Comparison of ENCODE assay signal across 1 cellular context in genomic region chr3:149663966-149664365, GRCh38.
TF ChIP-seq lines count a peak whose summit lies in the region.

No MANE protein-coding gene starts in this region.

TF ChIP-seq in SK-N-SH, 30 proteins besides CTCF, POLR2A, EP300 and RAD21:
- TF ChIP-seq TCF12 (IDR thresholded peaks at IDR 0.05): no peak
- no peak for TF ChIP-seq NFIC (IDR thresholded peaks at IDR 0.05; ENCODE audit: borderline replicate concordance)
- TF ChIP-seq IRF3 (IDR thresholded peaks at IDR 0.05; ENCODE audit: low read depth, low read length): no peak
- TF ChIP-seq USF2 (IDR thresholded peaks at IDR 0.05; ENCODE audit: borderline replicate concordance, low read depth, low read length): no peak
- no peak for TF ChIP-seq PBX3 (IDR thresholded peaks at IDR 0.05)
- TF ChIP-seq RCOR1 (IDR thresholded peaks at IDR 0.05; ENCODE audit: low read length): no peak
- no peak for TF ChIP-seq FOXM1 (IDR thresholded peaks at IDR 0.05; ENCODE audit: low read depth)
- no peak for TF ChIP-seq YY1 (IDR thresholded peaks at IDR 0.05; ENCODE audit: low read depth)
- TF ChIP-seq SIN3A (IDR thresholded peaks at IDR 0.05; ENCODE audit: borderline replicate concordance, low read depth, low read length): no peak
- no peak for TF ChIP-seq JUND (IDR thresholded peaks at IDR 0.05)
- TF ChIP-seq FOXJ3 (CRISPR knock-in tag; IDR thresholded peaks at IDR 0.05): no peak
- TF ChIP-seq POLR2AphosphoS5 (IDR thresholded peaks at IDR 0.05; ENCODE audit: low read depth, low read length): no peak
- TF ChIP-seq EZH2phosphoT487 (IDR thresholded peaks at IDR 0.05; ENCODE audit: borderline replicate concordance, low read depth): no peak
- no peak for TF ChIP-seq FOSL2 (IDR thresholded peaks at IDR 0.05; ENCODE audit: borderline replicate concordance, low read depth)
- no peak for TF ChIP-seq REST (IDR thresholded peaks at IDR 0.05; ENCODE audit: low read depth, low read length)
- no peak for TF ChIP-seq TEAD4 (IDR thresholded peaks at IDR 0.05; ENCODE audit: borderline replicate concordance, insufficient read depth)
- no peak for TF ChIP-seq MEF2A (IDR thresholded peaks at IDR 0.05; ENCODE audit: borderline replicate concordance, low read depth)
- TF ChIP-seq TAF1 (IDR thresholded peaks at IDR 0.05; ENCODE audit: borderline replicate concordance, low read depth, low read length): no peak
- TF ChIP-seq ZBTB33 (IDR thresholded peaks at IDR 0.05; ENCODE audit: borderline replicate concordance, low read depth): no peak
